In genomic region chr5:151153300-151153699, GRCh38 we compare ENCODE assay signal across 16 cellular contexts. TPM values are rescaled to one million over a fixed set of nuclear protein-coding genes. Genes with fewer than 3 reads are reported as not detected.
DNase-seq lines count a peak whose midpoint lies in the region; ATAC-seq and TF ChIP-seq lines count a peak whose summit lies in the region.
"Had no signal": no experiment of that assay in that cellular context is flagged by ENCODE, and none has a peak within 500 bp of the region (broad histone marks: within the 10 kb centered on the region; RNA-seq: fewer than 3 reads in every experiment).

No MANE protein-coding gene starts in this region.

- intact Hi-C loops in activated CD4-positive, alpha-beta T cell treated with anti-CD3 and anti-CD28 coated beads, Interleukin-2, amount 10 ng/mL, durations not matched to agents 24 days and 14 days (cut with micrococcal nuclease), result loop anchor here (5.0 to 10.0 kb wide), 5 partner anchors 308 to 1598 kb away; partner anchors contain the start of genes CD74, CSNK1A1, G3BP1 and IRGM
- intact Hi-C loops in stomach (cut with DNase I; ENCODE audit: low total_unique reads) (no loop called here), testis (cut with DNase I; ENCODE audit: low total_unique reads) (no loop called here)

- H3K27me3 ChIP-seq in hepatocyte, result no peaks in the 10 kb centered on the region
- no peaks in the 10 kb centered on the region for H3K27me3 ChIP-seq in stomach
- H3K27me3 ChIP-seq in testis, result no peaks in the 10 kb centered on the region

- H3K36me3 ChIP-seq in hepatocyte (replicated peaks; ENCODE audit: insufficient read depth, low read depth) (no peaks in the 10 kb centered on the region), stomach (no peaks in the 10 kb centered on the region), testis (ENCODE audit: low read depth, missing control alignments) (no peaks in the 10 kb centered on the region)
- H3K36me3 ChIP-seq: WERI-Rb-1 had no signal

- H3K9me3 Mint-ChIP-seq in activated CD4-positive, alpha-beta T cell treated with anti-CD3 and anti-CD28 coated beads, Interleukin-2, amount 10 ng/mL, durations not matched to agents 24 days and 14 days, result no peaks in the 10 kb centered on the region
- no peaks in the 10 kb centered on the region for H3K9me3 Mint-ChIP-seq in T-helper 2 cell treated with Interferon-gamma antibody and Interleukin-4, amounts not matched to agents 5 μg/mL and 100 μg/mL, for 36 hours

- H3K27ac ChIP-seq in hepatocyte, result peak overlapping the region; percentile 30
- H3K27ac ChIP-seq in stomach, result peak overlapping the region in 4 of 5 donors; percentile 1 to 94 (median 91)
- no peak overlapping the region for H3K27ac ChIP-seq in testis
- H3K27ac ChIP-seq: epithelial cell of prostate, WERI-Rb-1 had no signal

- TF ChIP-seq CTCF in hepatocyte (IDR thresholded peaks at IDR 0.05; ENCODE audit: poor library complexity), result no peak
- TF ChIP-seq CTCF in stomach (IDR thresholded peaks at IDR 0.05), result no peak
- no peak for TF ChIP-seq CTCF in testis (IDR thresholded peaks at IDR 0.05)

- H3K27me3 Mint-ChIP-seq in activated CD4-positive, alpha-beta T cell treated with anti-CD3 and anti-CD28 coated beads, Interleukin-2, amount 10 ng/mL, durations not matched to agents 24 days and 14 days, result no peaks in the 10 kb centered on the region
- H3K27me3 Mint-ChIP-seq in T-helper 2 cell treated with Interferon-gamma antibody and Interleukin-4, amounts not matched to agents 5 μg/mL and 100 μg/mL, for 36 hours (ENCODE audit: low read depth), result no peaks in the 10 kb centered on the region

- DNase-seq in activated CD4-positive, alpha-beta T cell treated with anti-CD3 and anti-CD28 coated beads, Interleukin-2, amount 10 ng/mL, durations not matched to agents 24 days and 14 days, result no peak
- DNase-seq in activated CD4-positive, alpha-beta T cell treated with anti-CD3 and anti-CD28 coated beads, Interleukin-2, amount 50 U/mL, for 1 hour, result no peak
- DNase-seq in T-helper 2 cell treated with Interferon-gamma antibody and Interleukin-4, amounts not matched to agents 5 μg/mL and 100 μg/mL, for 36 hours (ENCODE audit: low spot score), result peak; percentile 64
- DNase-seq in hepatocyte (ENCODE audit: low spot score) (no peak), stomach (no peak), testis (no peak), mucosa of gallbladder (ENCODE audit: low spot score) (no peak)
- DNase-seq: amniotic stem cell; H7; KG1; NCI-H2171; stimulated activated CD4-positive, alpha-beta T cell treated with anti-CD3 and anti-CD28 coated beads, Interleukin-2, amount 100 ng/mL, for 48 hours; WERI-Rb-1 had no signal

- no peaks in the 10 kb centered on the region for H4K20me1 ChIP-seq in hepatocyte (ENCODE audit: insufficient read depth, poor library complexity, severe bottlenecking)

- H3K4me3 Mint-ChIP-seq in activated CD4-positive, alpha-beta T cell treated with anti-CD3 and anti-CD28 coated beads, Interleukin-2, amount 10 ng/mL, durations not matched to agents 24 days and 14 days, result peak overlapping the region; percentile 66
- H3K4me3 Mint-ChIP-seq in T-helper 2 cell treated with Interferon-gamma antibody and Interleukin-4, amounts not matched to agents 5 μg/mL and 100 μg/mL, for 36 hours, result peak overlapping the region; percentile 99

- H3K4me3 ChIP-seq in hepatocyte, result no peak overlapping the region
- H3K4me3 ChIP-seq in stomach, result no peak overlapping the region
- no peak overlapping the region for H3K4me3 ChIP-seq in testis

- H3K9me2 ChIP-seq in hepatocyte (replicated peaks; ENCODE audit: insufficient read depth), result no peaks in the 10 kb centered on the region

- H3K4me1 ChIP-seq in hepatocyte (ENCODE audit: insufficient read depth) (peaks cover 57% of the 10 kb centered on the region), stomach (peaks cover 71 to 96% (median 85%) of the 10 kb centered on the region in 4 donors), testis (peaks cover 42% of the 10 kb centered on the region)

- peak overlapping the region; percentile 88 for H3K27ac Mint-ChIP-seq in activated CD4-positive, alpha-beta T cell treated with anti-CD3 and anti-CD28 coated beads, Interleukin-2, amount 10 ng/mL, durations not matched to agents 24 days and 14 days
- H3K27ac Mint-ChIP-seq in T-helper 2 cell treated with Interferon-gamma antibody and Interleukin-4, amounts not matched to agents 5 μg/mL and 100 μg/mL, for 36 hours, result peak overlapping the region; percentile 90

- peaks cover 39% of the 10 kb centered on the region for H3K36me3 Mint-ChIP-seq in activated CD4-positive, alpha-beta T cell treated with anti-CD3 and anti-CD28 coated beads, Interleukin-2, amount 10 ng/mL, durations not matched to agents 24 days and 14 days (ENCODE audit: low read depth)
- peaks cover 64% of the 10 kb centered on the region for H3K36me3 Mint-ChIP-seq in T-helper 2 cell treated with Interferon-gamma antibody and Interleukin-4, amounts not matched to agents 5 μg/mL and 100 μg/mL, for 36 hours (ENCODE audit: low read depth)

- H3K4me2 ChIP-seq in hepatocyte, result no peak overlapping the region

- no peaks in the 10 kb centered on the region for H3K9me3 ChIP-seq in hepatocyte (ENCODE audit: low read depth)
- H3K9me3 ChIP-seq in stomach, result no peaks in the 10 kb centered on the region
- no peaks in the 10 kb centered on the region for H3K9me3 ChIP-seq in testis

- peaks cover 77% of the 10 kb centered on the region for H3K79me2 ChIP-seq in hepatocyte

- no peak for TF ChIP-seq POLR2A in stomach (IDR thresholded peaks at IDR 0.05)
- TF ChIP-seq POLR2A in testis (IDR thresholded peaks at IDR 0.05), result no peak

- no peak overlapping the region for H2AFZ ChIP-seq in hepatocyte

- no peak for TF ChIP-seq EP300 in stomach (IDR thresholded peaks at IDR 0.05)

- peaks cover 76% of the 10 kb centered on the region for H3K4me1 Mint-ChIP-seq in activated CD4-positive, alpha-beta T cell treated with anti-CD3 and anti-CD28 coated beads, Interleukin-2, amount 10 ng/mL, durations not matched to agents 24 days and 14 days
- H3K4me1 Mint-ChIP-seq in T-helper 2 cell treated with Interferon-gamma antibody and Interleukin-4, amounts not matched to agents 5 μg/mL and 100 μg/mL, for 36 hours (ENCODE audit: low read depth), result peaks cover 76% of the 10 kb centered on the region

- WGBS in hepatocyte (ENCODE audit: low lambda C conversion rate, missing lambda C conversion rate), result 79% methylated on average over 3 of the region's 3 CpGs
- 65 to 78% (median 68%) methylated on average over 3 of the region's 3 CpGs for WGBS in stomach, 5 donors
- WGBS in testis, 2 donors, result 75 to 80% methylated on average over 3 of the region's 3 CpGs

- no peak for ATAC-seq in GM21717 (IDR thresholded peaks at IDR 0.05; ENCODE audit: unreplicated experiment)
- ATAC-seq: Panc1 had no signal

RNA-seq across cellular contexts. Expression of gene ANXA6, which starts 4.3 kb away (rescaled TPM):
- 314 and 315 TPM in 2 replicates for total RNA-seq in activated CD4-positive, alpha-beta T cell treated with anti-CD3 and anti-CD28 coated beads, Interleukin-2, amount 10 ng/mL, durations not matched to agents 24 days and 14 days
- total RNA-seq in hepatocyte (148 and 152 TPM in 2 replicates), stomach (100 to 1,000 TPM in 3 of 5 donors, 10 to 100 TPM in 2; 28.4 to 240 (median 133) TPM), testis (100 to 1,000 TPM; 116 to 180 TPM), mucosa of gallbladder (153 TPM)
- polyA plus RNA-seq in hepatocyte (116 and 122 TPM in 2 replicates), stomach (100 to 1,000 TPM in 1 of 3 donors, 10 to 100 TPM in 2; 66.0 to 103 (median 73.6) TPM), testis (ENCODE audit: insufficient read depth, low read depth, low replicate concordance) (152 TPM)

Comparison
In these comparisons a context has a peak if more than half of its experiments do, and no peak if none do; other contexts are left out.
1. H3K27ac ChIP-seq: peak in hepatocyte (single experiment) and stomach (4 of 5); none in testis (0 of 2).